8 cellular contexts compared by ENCODE assay signal in genomic region chr11:61332823-61333637, GRCh38. TPM values are rescaled to one million over a fixed set of nuclear protein-coding genes. Genes with fewer than 3 reads are reported as not detected.
DNase-seq lines count a peak whose midpoint lies in the region; ATAC-seq, FAIRE-seq and TF ChIP-seq lines count a peak whose summit lies in the region.

Gene DDB1 (minus strand): TSS chr11:61333105. CDS start chr11:61332968, 137 bp downstream.
A gene with protein sequence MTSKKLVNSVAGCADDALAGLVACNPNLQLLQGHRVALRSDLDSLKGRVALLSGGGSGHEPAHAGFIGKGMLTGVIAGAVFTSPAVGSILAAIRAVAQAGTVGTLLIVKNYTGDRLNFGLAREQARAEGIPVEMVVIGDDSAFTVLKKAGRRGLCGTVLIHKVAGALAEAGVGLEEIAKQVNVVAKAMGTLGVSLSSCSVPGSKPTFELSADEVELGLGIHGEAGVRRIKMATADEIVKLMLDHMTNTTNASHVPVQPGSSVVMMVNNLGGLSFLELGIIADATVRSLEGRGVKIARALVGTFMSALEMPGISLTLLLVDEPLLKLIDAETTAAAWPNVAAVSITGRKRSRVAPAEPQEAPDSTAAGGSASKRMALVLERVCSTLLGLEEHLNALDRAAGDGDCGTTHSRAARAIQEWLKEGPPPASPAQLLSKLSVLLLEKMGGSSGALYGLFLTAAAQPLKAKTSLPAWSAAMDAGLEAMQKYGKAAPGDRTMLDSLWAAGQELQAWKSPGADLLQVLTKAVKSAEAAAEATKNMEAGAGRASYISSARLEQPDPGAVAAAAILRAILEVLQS (plus strand): TSS chr11:61333228. CDS start chr11:61334729, 1,501 bp downstream.

- ATAC-seq in HG03175 (IDR thresholded peaks at IDR 0.05; ENCODE audit: unreplicated experiment), result peak; percentile 86
- ATAC-seq in WTC11, result peak; percentile 89

- H3K9me3 Mint-ChIP-seq in WTC11, result no peaks in the 10 kb centered on the region

- H3K27me3 ChIP-seq in AG04450 (ENCODE audit: control insufficient read depth, insufficient read depth, low read length) (no peaks in the 10 kb centered on the region), bronchial epithelial cell (ENCODE audit: control insufficient read depth, insufficient read depth, low read length) (no peaks in the 10 kb centered on the region), small intestine (ENCODE audit: control insufficient read depth in 2 of 2, insufficient read depth in 2 of 2, low read length in 2 of 2) (no peaks in the 10 kb centered on the region)

- H3K4me1 Mint-ChIP-seq in WTC11, result peaks cover 48% of the 10 kb centered on the region

- H3K36me3 ChIP-seq in bronchial epithelial cell (ENCODE audit: control insufficient read depth, insufficient read depth, low read length) (peaks cover 3% of the 10 kb centered on the region), small intestine (ENCODE audit: control insufficient read depth in 2 of 2, insufficient read depth in 2 of 2, low read length in 2 of 2) (peaks cover 8 to 10% of the 10 kb centered on the region in 2 donors)

- H3K4me1 ChIP-seq in small intestine (ENCODE audit: control insufficient read depth in 2 of 2, insufficient read depth in 1 of 2, low read depth in 1 of 2, low read length in 1 of 2), result peaks cover 6 to 7% of the 10 kb centered on the region in 2 donors

- H3K36me3 Mint-ChIP-seq in WTC11, result peaks cover 22% of the 10 kb centered on the region

- DNase-seq in AG04450 (ENCODE audit: low read depth, low spot score) (peak; percentile 66), NCI-H226 (peak; percentile 93), WTC11 (ENCODE audit: low spot score) (peak; percentile 99), bronchial epithelial cell (ENCODE audit: low read depth) (peak; percentile 79), iPS-NIHi11 (ENCODE audit: low spot score) (peak; percentile 100), small intestine (peak; percentile 93)

- TF ChIP-seq CTCF in AG04450 (IDR thresholded peaks at IDR 0.05; ENCODE audit: low read depth, low read length) (no peak), WTC11 (IDR thresholded peaks at IDR 0.05) (no peak), bronchial epithelial cell (IDR thresholded peaks at IDR 0.05; ENCODE audit: insufficient read depth, low read length, severe bottlenecking) (no peak)

- in situ Hi-C loops in GM18951 (cut with MboI; ENCODE audit: low sequenced_read_pairs, unreplicated experiment), result no loop called here

- H3K9me3 ChIP-seq in AG04450 (ENCODE audit: control insufficient read depth, insufficient read depth, low read length) (no peaks in the 10 kb centered on the region; the same call in 1 of the 2 replicates), small intestine (ENCODE audit: control insufficient read depth, low read depth) (no peaks in the 10 kb centered on the region)

- H3K27ac ChIP-seq in AG04450 (ENCODE audit: low read depth, low read length) (peak within 1 kb of the TSS; percentile 73), small intestine (ENCODE audit: low read depth in 1 of 2, low read length in 1 of 2) (peak within 1 kb of the TSS; percentile 91 to 94)

- FAIRE-seq in bronchial epithelial cell (lab: Jason Lieb, UNC), result no peak
- no peak for FAIRE-seq in small intestine (lab: Jason Lieb, UNC)

- peak within 1 kb of the TSS; percentile 98 for H3K27ac Mint-ChIP-seq in WTC11

- 0% methylated on average over 77 to 82 of the region's 83 CpGs for WGBS in small intestine, 3 donors

- peak; percentile 97 for TF ChIP-seq POLR2A in GM18951 (IDR thresholded peaks at IDR 0.05; ENCODE audit: extremely low read depth, insufficient read depth, insufficient read length)

- H3K27me3 Mint-ChIP-seq in WTC11 (ENCODE audit: low read depth), result no peaks in the 10 kb centered on the region

- POLR2A ChIA-PET in AG04450 (lab: Yijun Ruan, JAX), result interaction anchor here (1.1 to 2.5 kb wide), 4 partner anchors 26 to 53 kb away, joined by 4 to 15 read pairs (median 5); partner anchors contain the start of genes CYB561A3 and TMEM138
- POLR2A ChIA-PET in WTC11 (lab: Charles Lee), result interaction anchor here (1.4 to 2.2 kb wide), 3 partner anchors 29 to 53 kb away, joined by 3 to 15 read pairs (median 6); partner anchors contain the start of genes CYB561A3, TMEM138 and VWCE

- CTCF ChIA-PET in AG04450 (lab: Charles Lee), result interaction anchor here (0.5 to 10.2 kb wide), 3 partner anchors 51 to 593 kb away, joined by 6 to 519 read pairs (median 6); partner anchors contain the start of gene TMEM216
- CTCF ChIA-PET in WTC11 (lab: Charles Lee), result interaction anchor here (0.7 to 8.1 kb wide), 7 partner anchors 29 to 113 kb away, joined by 3 to 346 read pairs (median 4); partner anchors contain the start of genes CPSF7, SDHAF2, TMEM138 and TMEM216

- H3K4me3 ChIP-seq in AG04450 (ENCODE audit: low read depth, low read length), result peak within 1 kb of the TSS; percentile 93
- H3K4me3 ChIP-seq in bronchial epithelial cell (ENCODE audit: low read depth, low read length), result peak within 1 kb of the TSS; percentile 92
- H3K4me3 ChIP-seq in small intestine (ENCODE audit: low read depth in 1 of 2, low read length in 2 of 2), result peak within 1 kb of the TSS; percentile 90 to 99

- peak within 1 kb of the TSS; percentile 98 for H3K4me3 Mint-ChIP-seq in WTC11

TF ChIP-seq in WTC11, 78 proteins besides CTCF, POLR2A, EP300 and RAD21 (continues in another document):
- TF ChIP-seq ZNF317 (CRISPR knock-in tag; IDR thresholded peaks at IDR 0.05; ENCODE audit: borderline replicate concordance, low read depth), result no peak
- no peak for TF ChIP-seq HMGA2 (CRISPR knock-in tag; IDR thresholded peaks at IDR 0.05)
- TF ChIP-seq FOXP4 (CRISPR knock-in tag; IDR thresholded peaks at IDR 0.05), result peak; percentile 48; the same call in 1 of the 2 replicates
- peak; percentile 89; the same call in 1 of the 2 replicates for TF ChIP-seq CBFB (CRISPR knock-in tag; IDR thresholded peaks at IDR 0.05; ENCODE audit: low read depth)
- TF ChIP-seq, protein P1, sequence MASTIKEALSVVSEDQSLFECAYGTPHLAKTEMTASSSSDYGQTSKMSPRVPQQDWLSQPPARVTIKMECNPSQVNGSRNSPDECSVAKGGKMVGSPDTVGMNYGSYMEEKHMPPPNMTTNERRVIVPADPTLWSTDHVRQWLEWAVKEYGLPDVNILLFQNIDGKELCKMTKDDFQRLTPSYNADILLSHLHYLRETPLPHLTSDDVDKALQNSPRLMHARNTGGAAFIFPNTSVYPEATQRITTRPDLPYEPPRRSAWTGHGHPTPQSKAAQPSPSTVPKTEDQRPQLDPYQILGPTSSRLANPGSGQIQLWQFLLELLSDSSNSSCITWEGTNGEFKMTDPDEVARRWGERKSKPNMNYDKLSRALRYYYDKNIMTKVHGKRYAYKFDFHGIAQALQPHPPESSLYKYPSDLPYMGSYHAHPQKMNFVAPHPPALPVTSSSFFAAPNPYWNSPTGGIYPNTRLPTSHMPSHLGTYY (CRISPR knock-in tag; IDR thresholded peaks at IDR 0.05), result no peak
- TF ChIP-seq CREM (CRISPR knock-in tag; IDR thresholded peaks at IDR 0.05), result peak; percentile 55; the same call in 1 of the 2 replicates
- TF ChIP-seq PRRX2 (CRISPR knock-in tag; IDR thresholded peaks at IDR 0.05), result no peak

RNA-seq across cellular contexts. Expression of gene DDB1, which starts in this region (rescaled TPM):
- polyA plus RNA-seq in AG04450 (2011; rRNA removed) (286 and 340 TPM in 2 replicates), small intestine (100 to 1,000 TPM; 137 to 165 (median 151) TPM)
- polyA minus RNA-seq in AG04450 (2011; rRNA and poly(A)+ RNA removed), result 432 and 481 TPM in 2 replicates
- total RNA-seq in WTC11 (2021) (270 to 316 TPM (median 295 TPM) in 3 replicates), bronchial epithelial cell (154 and 228 TPM in 2 replicates)

RNA-seq across cellular contexts. Expression of the second gene that starts in this region (rescaled TPM):
- 20.3 and 24.9 TPM in 2 replicates for polyA plus RNA-seq in AG04450 (2011; rRNA removed)
- polyA minus RNA-seq in AG04450 (2011; rRNA and poly(A)+ RNA removed), result 16.5 and 24.6 TPM in 2 replicates
- 86.8 to 96.5 TPM (median 87.8 TPM) in 3 replicates for total RNA-seq in WTC11 (2021)
- 22.3 and 22.9 TPM in 2 replicates for total RNA-seq in bronchial epithelial cell
- 1,000 to 10,000 TPM in 1 of 3 donors, 100 to 1,000 TPM in 2; 352 to 1,038 (median 539) TPM for polyA plus RNA-seq in small intestine

Comparison
In these comparisons a context has a peak if more than half of its experiments do, and no peak if none do; other contexts are left out.
1. Peak in every context shown above with its lines: DNase-seq, ATAC-seq, H3K4me3 ChIP-seq and H3K27ac ChIP-seq.
2. RNA of the second gene that starts in this region (polyA plus RNA-seq): 352 to 1,038 TPM in small intestine; 20.3 to 24.9 TPM in AG04450; every median in the first group is over 10 times any median in the second.